ENCODE assay signal across 19 cellular contexts in the genomic region with DNA sequence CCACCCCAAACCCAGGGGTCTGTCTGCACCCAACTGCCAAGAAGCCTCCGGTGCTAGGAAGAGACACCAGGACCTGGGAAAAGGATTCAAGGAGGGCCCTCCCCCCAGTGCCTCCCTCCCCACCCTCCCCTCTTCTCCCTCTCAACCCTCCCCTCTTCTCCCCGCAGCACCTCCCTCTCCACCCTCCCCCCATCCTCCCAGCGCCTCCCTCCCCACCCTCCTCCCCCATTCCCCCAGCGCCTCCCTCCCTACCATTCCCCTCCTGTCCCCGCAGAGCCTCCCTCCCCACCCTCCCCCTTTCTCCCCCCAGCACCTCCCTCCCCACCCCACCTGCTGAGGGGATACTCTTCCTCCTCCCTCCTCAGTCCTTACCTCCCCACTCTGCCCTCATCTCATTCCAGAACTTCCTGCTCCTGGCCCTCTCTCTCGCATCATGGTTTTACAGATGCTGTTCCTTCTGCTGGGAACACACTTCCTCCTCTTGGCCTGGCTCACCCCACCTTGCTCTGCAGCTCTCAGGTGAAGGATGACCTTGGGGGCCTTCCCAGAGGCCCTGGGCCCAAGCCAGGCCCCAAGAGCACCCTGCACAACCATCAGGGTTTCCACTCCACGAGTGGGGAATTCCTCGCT.
DNase-seq lines count a peak whose midpoint lies in the region; ATAC-seq and TF ChIP-seq lines count a peak whose summit lies in the region.
"Had no signal": no experiment of that assay in that cellular context is flagged by ENCODE, and none has a peak within 500 bp of the region (broad histone marks: within the 10 kb centered on the region; RNA-seq: fewer than 3 reads in every experiment).

No MANE protein-coding gene starts in this region.

- no peaks in the 10 kb centered on the region for H3K9me3 ChIP-seq in BLaER1
- H3K9me3 ChIP-seq: body of pancreas had no signal

- POLR2A ChIA-PET in RWPE1 (lab: Yijun Ruan, JAX; ENCODE audit: low non-redundant PET) = no interaction called here

- peak overlapping the region; percentile 4 to 62 (median 40) for H3K4me3 Mint-ChIP-seq in nephron
- H3K4me3 Mint-ChIP-seq: activated B cell treated with CpG ODN at 0.5 μM for 24 hours; activated naive CD4-positive, alpha-beta T cell treated with anti-CD3 and anti-CD28 coated beads, Interleukin-2, amount 10 ng/mL, durations not matched to agents 7 days and 5 days; stimulated activated naive CD8-positive, alpha-beta T cell treated with anti-CD3 and anti-CD28 coated beads, Interleukin-15, amount 100 ng/mL, for 72 hours; T-cell had no signal

- DNase-seq in DMS53 (lab: John Stamatoyannopoulos, UW) = peak; percentile 94
- no peak for DNase-seq in RWPE1 (ENCODE audit: low spot score)
- DNase-seq in OCI-M2 (lab: John Stamatoyannopoulos, UW; ENCODE audit: unreplicated experiment) = no peak
- no peak for DNase-seq in substantia nigra (lab: John Stamatoyannopoulos, UW)
- DNase-seq in NCI-H526 treated with DMSO at 0.1 percent for 48 hours (lab: John Stamatoyannopoulos, UW) = no peak
- DNase-seq: activated B cell treated with CpG ODN at 0.5 μM for 24 hours; activated CD8-positive, alpha-beta memory T cell treated with anti-CD3 and anti-CD28 coated beads, Interleukin-2, amount 50 U/mL, for 48 hours; activated naive CD4-positive, alpha-beta T cell treated with anti-CD3 and anti-CD28 coated beads, Interleukin-2, amount 10 ng/mL, durations not matched to agents 7 days and 5 days; effector CD4-positive, alpha-beta T cell; mesendoderm; stimulated activated naive CD8-positive, alpha-beta T cell treated with anti-CD3 and anti-CD28 coated beads, Interleukin-15, amount 100 ng/mL, for 72 hours; T-cell had no signal

- H3K27ac ChIP-seq in BLaER1 (peak overlapping the region; percentile 82), RWPE1 (peak overlapping the region; percentile 78), substantia nigra (ENCODE audit: low read depth, low read length, poor library complexity, severe bottlenecking) (no peak overlapping the region)
- H3K27ac ChIP-seq: KMS-11 had no signal

- 0 out of 2 replicates have a peak, but pooled peaks cover 4% of the 10 kb centered on the region for H4K20me1 ChIP-seq in BLaER1

- peak overlapping the region; percentile 99 for H3K4me2 ChIP-seq in BLaER1
- H3K4me2 ChIP-seq: KMS-11, smooth muscle cell had no signal

- peak overlapping the region; percentile 35; the same call in 1 of the 2 replicates for H3K4me3 ChIP-seq in BLaER1
- H3K4me3 ChIP-seq: body of pancreas, GM12878, smooth muscle cell had no signal

- H3K9ac ChIP-seq in BLaER1 = peak overlapping the region; percentile 53
- H3K9ac ChIP-seq: KMS-11 had no signal

- no peaks in the 10 kb centered on the region for H3K9me3 Mint-ChIP-seq in nephron
- H3K9me3 Mint-ChIP-seq: activated B cell treated with CpG ODN at 0.5 μM for 24 hours; activated naive CD4-positive, alpha-beta T cell treated with anti-CD3 and anti-CD28 coated beads, Interleukin-2, amount 10 ng/mL, durations not matched to agents 7 days and 5 days; stimulated activated naive CD8-positive, alpha-beta T cell treated with anti-CD3 and anti-CD28 coated beads, Interleukin-15, amount 100 ng/mL, for 72 hours; T-cell had no signal

- CTCF ChIA-PET in RWPE1 (lab: Yijun Ruan, JAX) = no interaction called here

- H3K36me3 ChIP-seq in BLaER1 = 0 out of 2 replicates have a peak, but pooled peaks cover 7% of the 10 kb centered on the region

- peak overlapping the region; percentile 40 to 63 (median 60) for H3K27ac Mint-ChIP-seq in nephron
- H3K27ac Mint-ChIP-seq: activated B cell treated with CpG ODN at 0.5 μM for 24 hours; activated naive CD4-positive, alpha-beta T cell treated with anti-CD3 and anti-CD28 coated beads, Interleukin-2, amount 10 ng/mL, durations not matched to agents 7 days and 5 days; T-cell had no signal

- no peak for TF ChIP-seq CTCF in RWPE1 (conservative IDR thresholded peaks at IDR 0.05; ENCODE audit: low read depth)
- no peak for TF ChIP-seq CTCF in nephron (IDR thresholded peaks at IDR 0.05; ENCODE audit: unreplicated experiment in 3 of 3)

- H3K27me3 ChIP-seq in BLaER1 = no peaks in the 10 kb centered on the region
- H3K27me3 ChIP-seq: body of pancreas had no signal

- peaks cover 33% of the 10 kb centered on the region for H3K4me1 Mint-ChIP-seq in nephron

- H3K27me3 Mint-ChIP-seq in nephron (ENCODE audit: low read depth) = no peaks in the 10 kb centered on the region
- H3K27me3 Mint-ChIP-seq: activated naive CD4-positive, alpha-beta T cell treated with anti-CD3 and anti-CD28 coated beads, Interleukin-2, amount 10 ng/mL, durations not matched to agents 7 days and 5 days; stimulated activated naive CD8-positive, alpha-beta T cell treated with anti-CD3 and anti-CD28 coated beads, Interleukin-15, amount 100 ng/mL, for 72 hours; T-cell had no signal

- peaks cover 91% of the 10 kb centered on the region for H3K4me1 ChIP-seq in BLaER1

- ATAC-seq in GM21717 (IDR thresholded peaks at IDR 0.05; ENCODE audit: unreplicated experiment) = no peak
- ATAC-seq: body of pancreas; GM12878; stimulated activated naive CD8-positive, alpha-beta T cell treated with anti-CD3 and anti-CD28 coated beads, Interleukin-15, amount 100 ng/mL, for 72 hours; T-cell had no signal

- H3K36me3 Mint-ChIP-seq in nephron (ENCODE audit: low read depth) = no peaks in the 10 kb centered on the region
- H3K36me3 Mint-ChIP-seq: T-cell had no signal
